In genomic region chr1:100736766-100737165, GRCh38 we compare ENCODE assay signal across 13 cellular contexts. TPM values are rescaled to one million over a fixed set of nuclear protein-coding genes. Genes with fewer than 3 reads are reported as not detected.
DNase-seq lines count a peak whose midpoint lies in the region; TF ChIP-seq lines count a peak whose summit lies in the region.
"Had no signal": no experiment of that assay in that cellular context is flagged by ENCODE, and none has a peak within 500 bp of the region (broad histone marks: within the 10 kb centered on the region; RNA-seq: fewer than 3 reads in every experiment).

No MANE protein-coding gene starts in this region.

- TF ChIP-seq CTCF in chondrocyte (IDR thresholded peaks at IDR 0.05) (no peak), brain microvascular endothelial cell (IDR thresholded peaks at IDR 0.05; ENCODE audit: low read depth, low read length, missing control alignments) (no peak)

- H3K4me3 ChIP-seq in GM23248: no peak overlapping the region
- no peak overlapping the region for H3K4me3 ChIP-seq in brain microvascular endothelial cell (ENCODE audit: low read depth, low read length)

- 4 to 17% methylated on average over 1 of the region's 1 CpG for WGBS in GM23248 (ENCODE audit: low coverage in 1 of 2, low lambda C conversion rate in 2 of 2, missing lambda C conversion rate in 2 of 2), 2 experiments

- in situ Hi-C loops in GM23248 (cut with MboI): no loop called here
- in situ Hi-C loops in KBM-7 (cut with MboI; ENCODE audit: low pct_unique_long_range_greater_than_20kb, low sequenced_read_pairs): no loop called here
- in situ Hi-C loops in brain microvascular endothelial cell (cut with HindIII; ENCODE audit: low pct_ligation_motif_present, low sequenced_read_pairs): no loop called here

- H3F3A ChIP-seq in GM23248 (ENCODE audit: insufficient read depth): peaks cover 31% of the 10 kb centered on the region

- H2AFZ ChIP-seq in GM23248: no peak overlapping the region

- H3K9me3 ChIP-seq in GM23248 (ENCODE audit: low read depth): no peaks in the 10 kb centered on the region

- no peak overlapping the region for H3K4me2 ChIP-seq in GM23248 (ENCODE audit: unreplicated experiment)

- H3K9me3 Mint-ChIP-seq in chondrocyte (ENCODE audit: low read depth): peaks cover 4% of the 10 kb centered on the region
- H3K9me3 Mint-ChIP-seq: CD8-positive, alpha-beta T cell; IgD-negative memory B cell had no signal

- peak overlapping the region; percentile 20; the same call in 1 of the 2 replicates for H3K27ac ChIP-seq in GM23248
- no peak overlapping the region for H3K27ac ChIP-seq in brain microvascular endothelial cell
- H3K27ac ChIP-seq: RWPE1 had no signal

- H3K4me3 Mint-ChIP-seq in chondrocyte (ENCODE audit: unreplicated experiment): no peak overlapping the region
- H3K4me3 Mint-ChIP-seq: CD8-positive, alpha-beta T cell; IgD-negative memory B cell had no signal

- DNase-seq in GM23248: peak; percentile 55
- peak; percentile 50 to 80 for DNase-seq in NCI-H524 (lab: John Stamatoyannopoulos, UW)
- DNase-seq in chondrocyte (ENCODE audit: low spot score): no peak
- DNase-seq in pulmonary artery endothelial cell (ENCODE audit: low read depth, low spot score): peak; percentile 20
- DNase-seq in KBM-7: no peak
- DNase-seq in activated CD4-positive, alpha-beta T cell treated with anti-CD3 and anti-CD28 coated beads for 48 hours: no peak
- DNase-seq in brain microvascular endothelial cell: no peak
- DNase-seq in activated T-cell treated with anti-CD3 and anti-CD28 coated beads, Interleukin-2, amount 50 U/mL, for 1 hour: no peak
- DNase-seq: CD8-positive, alpha-beta T cell; posterior cingulate gyrus had no signal

- H3K9ac ChIP-seq in GM23248: no peak overlapping the region

- H4K20me1 ChIP-seq in GM23248 (ENCODE audit: insufficient read depth): no peaks in the 10 kb centered on the region

- peaks cover 33% of the 10 kb centered on the region for H3K4me1 ChIP-seq in GM23248 (ENCODE audit: insufficient read depth)

- no peaks in the 10 kb centered on the region for H3K79me2 ChIP-seq in GM23248 (ENCODE audit: insufficient read depth)

- no peaks in the 10 kb centered on the region for H3K36me3 Mint-ChIP-seq in chondrocyte (ENCODE audit: low read depth)
- H3K36me3 Mint-ChIP-seq: CD8-positive, alpha-beta T cell had no signal

- H3K36me3 ChIP-seq in GM23248 (ENCODE audit: low read depth) (no peaks in the 10 kb centered on the region), brain microvascular endothelial cell (replicated peaks) (no peaks in the 10 kb centered on the region)

- H3K4me1 Mint-ChIP-seq in chondrocyte (ENCODE audit: low read depth): peaks cover 34% of the 10 kb centered on the region

- H3K27me3 Mint-ChIP-seq in chondrocyte (ENCODE audit: low read depth): no peaks in the 10 kb centered on the region
- H3K27me3 Mint-ChIP-seq: IgD-negative memory B cell had no signal

- peaks cover 5% of the 10 kb centered on the region; the same call in 1 of the 2 replicates for H3K9me2 ChIP-seq in GM23248 (ENCODE audit: insufficient read depth)

- no peaks in the 10 kb centered on the region for H3K27me3 ChIP-seq in GM23248 (replicated peaks; ENCODE audit: insufficient read depth)
- H3K27me3 ChIP-seq in brain microvascular endothelial cell (replicated peaks): no peaks in the 10 kb centered on the region

- H3K27ac Mint-ChIP-seq in chondrocyte (ENCODE audit: unreplicated experiment): peak overlapping the region; percentile 62
- H3K27ac Mint-ChIP-seq: CD8-positive, alpha-beta T cell; IgD-negative memory B cell had no signal

RNA-seq across cellular contexts. Expression of gene VCAM1, which starts 17.2 kb away (rescaled TPM):
- 1.4 and 3.8 TPM in 2 replicates for total RNA-seq in GM23248 (2014; rRNA removed; shearing (Covaris generic))
- polyA plus RNA-seq in GM23248 (2016; fragmentation: Nextera tagmentation; extraction: Ambion mirVana): 3.0 and 3.2 TPM in 2 replicates
- total RNA-seq in chondrocyte (4.6 to 6.1 TPM (median 5.4 TPM) in 3 replicates), pulmonary artery endothelial cell (13.8 and 37.1 TPM in 2 replicates)
- total RNA-seq: H1 had no signal
- polyA plus RNA-seq: IgD-negative memory B cell had no signal

Comparison
In these comparisons a context has a peak if more than half of its experiments do, and no peak if none do; other contexts are left out.
1. DNase-seq: peak in GM23248 (single experiment), NCI-H524 (2 of 2) and pulmonary artery endothelial cell (single experiment); none in chondrocyte (single experiment), KBM-7 (single experiment), activated CD4-positive, alpha-beta T cell treated with anti-CD3 and anti-CD28 coated beads for 48 hours (single experiment), brain microvascular endothelial cell (single experiment) and activated T-cell treated with anti-CD3 and anti-CD28 coated beads, Interleukin-2, amount 50 U/mL, for 1 hour (single experiment).